ENCODE assay signal across 1 cellular context in the genomic region with DNA sequence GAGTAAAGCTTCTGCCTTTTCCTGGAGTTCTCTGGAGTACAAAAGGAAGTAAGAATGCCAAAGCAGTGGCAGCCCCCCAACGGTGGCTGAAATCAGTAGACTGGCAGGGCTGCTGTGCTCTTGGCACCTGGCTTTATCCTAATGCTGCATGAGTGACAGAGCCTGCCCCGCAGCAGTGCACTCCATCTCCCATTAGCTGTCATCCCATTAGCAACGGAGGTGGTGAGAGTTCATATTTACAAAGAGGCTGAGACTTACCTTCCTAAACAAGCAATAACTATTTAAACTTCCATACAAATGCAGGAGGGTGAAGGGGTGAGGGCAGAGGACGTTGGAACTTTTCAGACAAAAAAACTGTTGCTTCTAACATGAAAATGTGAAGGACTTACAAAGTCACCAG.
TF ChIP-seq lines count a peak whose summit lies in the region.

No MANE protein-coding gene starts in this region.

TF ChIP-seq in HepG2, 621 proteins besides CTCF, POLR2A, EP300 and RAD21:
- TF ChIP-seq, protein P1, sequence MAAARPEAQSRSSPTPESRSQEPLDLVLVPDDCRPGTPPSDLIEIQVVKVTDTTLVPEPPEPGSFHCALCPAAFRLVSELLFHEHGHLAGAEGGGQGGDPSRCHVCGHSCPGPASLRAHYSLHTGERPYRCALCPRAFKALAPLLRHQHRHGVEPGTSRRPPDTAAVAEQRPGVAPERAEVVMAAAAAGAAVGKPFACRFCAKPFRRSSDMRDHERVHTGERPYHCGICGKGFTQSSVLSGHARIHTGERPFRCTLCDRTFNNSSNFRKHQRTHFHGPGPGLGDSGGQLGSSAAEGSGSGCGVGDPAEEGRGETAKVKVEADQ (CRISPR knock-in tag; IDR thresholded peaks at IDR 0.05; ENCODE audit: borderline replicate concordance): peak; percentile 96
- TF ChIP-seq SOX5 (CRISPR knock-in tag; IDR thresholded peaks at IDR 0.05; ENCODE audit: borderline replicate concordance) (0 out of 2 replicates have a peak, but pooled peaks have one; percentile 16), SRF (IDR thresholded peaks at IDR 0.05; ENCODE audit: low read depth, low read length) (no peak), MIXL1 (CRISPR knock-in tag; IDR thresholded peaks at IDR 0.05) (peak; percentile 56; the same call in 1 of the 2 replicates), LCORL (IDR thresholded peaks at IDR 0.05) (no peak), LCORL (CRISPR knock-in tag; IDR thresholded peaks at IDR 0.05) (peak; percentile 48; the same call in 1 of the 2 replicates), ZNF292 (CRISPR knock-in tag; IDR thresholded peaks at IDR 0.05; ENCODE audit: borderline replicate concordance, low read depth) (peak; percentile 43; the same call in 1 of the 2 replicates), ZMYM4 (CRISPR knock-in tag; IDR thresholded peaks at IDR 0.05) (peak; percentile 81), TOE1 (CRISPR knock-in tag; IDR thresholded peaks at IDR 0.05) (no peak), RARA (CRISPR knock-in tag; IDR thresholded peaks at IDR 0.05) (peak; percentile 63), SOX6 (IDR thresholded peaks at IDR 0.05) (no peak), SOX6 (CRISPR knock-in tag; IDR thresholded peaks at IDR 0.05) (0 out of 2 replicates have a peak, but pooled peaks have one; percentile 21), ZNF180 (CRISPR knock-in tag; IDR thresholded peaks at IDR 0.05; ENCODE audit: borderline replicate concordance, low read depth) (no peak), FOXA1 (IDR thresholded peaks at IDR 0.05) (no peak), FOXA1 (CRISPR knock-in tag; IDR thresholded peaks at IDR 0.05) (0 out of 2 replicates have a peak, but pooled peaks have one; percentile 17), FOXA3 (CRISPR knock-in tag; IDR thresholded peaks at IDR 0.05) (peak; percentile 64), MTF1 (CRISPR knock-in tag; IDR thresholded peaks at IDR 0.05) (no peak), FOXP1 (IDR thresholded peaks at IDR 0.05) (no peak), FOXP1 (CRISPR knock-in tag; IDR thresholded peaks at IDR 0.05) (peak; percentile 73), POGZ (CRISPR knock-in tag; IDR thresholded peaks at IDR 0.05) (peak; percentile 77), ZSCAN25 (CRISPR knock-in tag; IDR thresholded peaks at IDR 0.05) (peak; percentile 83; the same call in 1 of the 2 replicates), GATAD1 (CRISPR knock-in tag; IDR thresholded peaks at IDR 0.05) (no peak), TBX2 (CRISPR knock-in tag; IDR thresholded peaks at IDR 0.05; ENCODE audit: borderline replicate concordance) (peak; percentile 45; the same call in 1 of the 2 replicates), ZNF563 (CRISPR knock-in tag; IDR thresholded peaks at IDR 0.05) (no peak), NR2F6 (IDR thresholded peaks at IDR 0.05) (no peak), NR2F6 (CRISPR knock-in tag; IDR thresholded peaks at IDR 0.05) (peak; percentile 20; the same call in 1 of the 2 replicates), ZNF20 (CRISPR knock-in tag; IDR thresholded peaks at IDR 0.05) (no peak), SALL1 (CRISPR knock-in tag; IDR thresholded peaks at IDR 0.05) (peak; percentile 65), TARDBP (CRISPR knock-in tag; IDR thresholded peaks at IDR 0.05) (0 out of 2 replicates have a peak, but pooled peaks have one; percentile 40), HOXA5 (CRISPR knock-in tag; IDR thresholded peaks at IDR 0.05) (no peak), SOX13 (IDR thresholded peaks at IDR 0.05) (no peak), SOX13 (CRISPR knock-in tag; conservative IDR thresholded peaks at IDR 0.05 in 1 of 2, IDR thresholded peaks at IDR 0.05 in 1 of 2) (0 out of 4 replicates have a peak, but pooled peaks of 1 of the 2 experiments have one; percentile 7)
- TF ChIP-seq, protein P2, sequence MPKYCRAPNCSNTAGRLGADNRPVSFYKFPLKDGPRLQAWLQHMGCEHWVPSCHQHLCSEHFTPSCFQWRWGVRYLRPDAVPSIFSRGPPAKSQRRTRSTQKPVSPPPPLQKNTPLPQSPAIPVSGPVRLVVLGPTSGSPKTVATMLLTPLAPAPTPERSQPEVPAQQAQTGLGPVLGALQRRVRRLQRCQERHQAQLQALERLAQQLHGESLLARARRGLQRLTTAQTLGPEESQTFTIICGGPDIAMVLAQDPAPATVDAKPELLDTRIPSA (CRISPR knock-in tag; IDR thresholded peaks at IDR 0.05; ENCODE audit: borderline replicate concordance): no peak
- TF ChIP-seq, protein P3, sequence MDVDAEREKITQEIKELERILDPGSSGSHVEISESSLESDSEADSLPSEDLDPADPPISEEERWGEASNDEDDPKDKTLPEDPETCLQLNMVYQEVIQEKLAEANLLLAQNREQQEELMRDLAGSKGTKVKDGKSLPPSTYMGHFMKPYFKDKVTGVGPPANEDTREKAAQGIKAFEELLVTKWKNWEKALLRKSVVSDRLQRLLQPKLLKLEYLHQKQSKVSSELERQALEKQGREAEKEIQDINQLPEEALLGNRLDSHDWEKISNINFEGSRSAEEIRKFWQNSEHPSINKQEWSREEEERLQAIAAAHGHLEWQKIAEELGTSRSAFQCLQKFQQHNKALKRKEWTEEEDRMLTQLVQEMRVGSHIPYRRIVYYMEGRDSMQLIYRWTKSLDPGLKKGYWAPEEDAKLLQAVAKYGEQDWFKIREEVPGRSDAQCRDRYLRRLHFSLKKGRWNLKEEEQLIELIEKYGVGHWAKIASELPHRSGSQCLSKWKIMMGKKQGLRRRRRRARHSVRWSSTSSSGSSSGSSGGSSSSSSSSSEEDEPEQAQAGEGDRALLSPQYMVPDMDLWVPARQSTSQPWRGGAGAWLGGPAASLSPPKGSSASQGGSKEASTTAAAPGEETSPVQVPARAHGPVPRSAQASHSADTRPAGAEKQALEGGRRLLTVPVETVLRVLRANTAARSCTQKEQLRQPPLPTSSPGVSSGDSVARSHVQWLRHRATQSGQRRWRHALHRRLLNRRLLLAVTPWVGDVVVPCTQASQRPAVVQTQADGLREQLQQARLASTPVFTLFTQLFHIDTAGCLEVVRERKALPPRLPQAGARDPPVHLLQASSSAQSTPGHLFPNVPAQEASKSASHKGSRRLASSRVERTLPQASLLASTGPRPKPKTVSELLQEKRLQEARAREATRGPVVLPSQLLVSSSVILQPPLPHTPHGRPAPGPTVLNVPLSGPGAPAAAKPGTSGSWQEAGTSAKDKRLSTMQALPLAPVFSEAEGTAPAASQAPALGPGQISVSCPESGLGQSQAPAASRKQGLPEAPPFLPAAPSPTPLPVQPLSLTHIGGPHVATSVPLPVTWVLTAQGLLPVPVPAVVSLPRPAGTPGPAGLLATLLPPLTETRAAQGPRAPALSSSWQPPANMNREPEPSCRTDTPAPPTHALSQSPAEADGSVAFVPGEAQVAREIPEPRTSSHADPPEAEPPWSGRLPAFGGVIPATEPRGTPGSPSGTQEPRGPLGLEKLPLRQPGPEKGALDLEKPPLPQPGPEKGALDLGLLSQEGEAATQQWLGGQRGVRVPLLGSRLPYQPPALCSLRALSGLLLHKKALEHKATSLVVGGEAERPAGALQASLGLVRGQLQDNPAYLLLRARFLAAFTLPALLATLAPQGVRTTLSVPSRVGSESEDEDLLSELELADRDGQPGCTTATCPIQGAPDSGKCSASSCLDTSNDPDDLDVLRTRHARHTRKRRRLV (CRISPR knock-in tag; IDR thresholded peaks at IDR 0.05): no peak
- TF ChIP-seq, protein P4, sequence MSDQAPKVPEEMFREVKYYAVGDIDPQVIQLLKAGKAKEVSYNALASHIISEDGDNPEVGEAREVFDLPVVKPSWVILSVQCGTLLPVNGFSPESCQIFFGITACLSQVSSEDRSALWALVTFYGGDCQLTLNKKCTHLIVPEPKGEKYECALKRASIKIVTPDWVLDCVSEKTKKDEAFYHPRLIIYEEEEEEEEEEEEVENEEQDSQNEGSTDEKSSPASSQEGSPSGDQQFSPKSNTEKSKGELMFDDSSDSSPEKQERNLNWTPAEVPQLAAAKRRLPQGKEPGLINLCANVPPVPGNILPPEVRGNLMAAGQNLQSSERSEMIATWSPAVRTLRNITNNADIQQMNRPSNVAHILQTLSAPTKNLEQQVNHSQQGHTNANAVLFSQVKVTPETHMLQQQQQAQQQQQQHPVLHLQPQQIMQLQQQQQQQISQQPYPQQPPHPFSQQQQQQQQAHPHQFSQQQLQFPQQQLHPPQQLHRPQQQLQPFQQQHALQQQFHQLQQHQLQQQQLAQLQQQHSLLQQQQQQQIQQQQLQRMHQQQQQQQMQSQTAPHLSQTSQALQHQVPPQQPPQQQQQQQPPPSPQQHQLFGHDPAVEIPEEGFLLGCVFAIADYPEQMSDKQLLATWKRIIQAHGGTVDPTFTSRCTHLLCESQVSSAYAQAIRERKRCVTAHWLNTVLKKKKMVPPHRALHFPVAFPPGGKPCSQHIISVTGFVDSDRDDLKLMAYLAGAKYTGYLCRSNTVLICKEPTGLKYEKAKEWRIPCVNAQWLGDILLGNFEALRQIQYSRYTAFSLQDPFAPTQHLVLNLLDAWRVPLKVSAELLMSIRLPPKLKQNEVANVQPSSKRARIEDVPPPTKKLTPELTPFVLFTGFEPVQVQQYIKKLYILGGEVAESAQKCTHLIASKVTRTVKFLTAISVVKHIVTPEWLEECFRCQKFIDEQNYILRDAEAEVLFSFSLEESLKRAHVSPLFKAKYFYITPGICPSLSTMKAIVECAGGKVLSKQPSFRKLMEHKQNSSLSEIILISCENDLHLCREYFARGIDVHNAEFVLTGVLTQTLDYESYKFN (CRISPR knock-in tag; conservative IDR thresholded peaks at IDR 0.05): peak; percentile 81
- TF ChIP-seq, protein P5, sequence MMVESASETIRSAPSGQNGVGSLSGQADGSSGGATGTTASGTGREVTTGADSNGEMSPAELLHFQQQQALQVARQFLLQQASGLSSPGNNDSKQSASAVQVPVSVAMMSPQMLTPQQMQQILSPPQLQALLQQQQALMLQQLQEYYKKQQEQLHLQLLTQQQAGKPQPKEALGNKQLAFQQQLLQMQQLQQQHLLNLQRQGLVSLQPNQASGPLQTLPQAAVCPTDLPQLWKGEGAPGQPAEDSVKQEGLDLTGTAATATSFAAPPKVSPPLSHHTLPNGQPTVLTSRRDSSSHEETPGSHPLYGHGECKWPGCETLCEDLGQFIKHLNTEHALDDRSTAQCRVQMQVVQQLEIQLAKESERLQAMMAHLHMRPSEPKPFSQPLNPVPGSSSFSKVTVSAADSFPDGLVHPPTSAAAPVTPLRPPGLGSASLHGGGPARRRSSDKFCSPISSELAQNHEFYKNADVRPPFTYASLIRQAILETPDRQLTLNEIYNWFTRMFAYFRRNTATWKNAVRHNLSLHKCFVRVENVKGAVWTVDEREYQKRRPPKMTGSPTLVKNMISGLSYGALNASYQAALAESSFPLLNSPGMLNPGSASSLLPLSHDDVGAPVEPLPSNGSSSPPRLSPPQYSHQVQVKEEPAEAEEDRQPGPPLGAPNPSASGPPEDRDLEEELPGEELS (CRISPR knock-in tag; IDR thresholded peaks at IDR 0.05): peak; percentile 47; the same call in 1 of the 2 replicates
- TF ChIP-seq, protein P6, sequence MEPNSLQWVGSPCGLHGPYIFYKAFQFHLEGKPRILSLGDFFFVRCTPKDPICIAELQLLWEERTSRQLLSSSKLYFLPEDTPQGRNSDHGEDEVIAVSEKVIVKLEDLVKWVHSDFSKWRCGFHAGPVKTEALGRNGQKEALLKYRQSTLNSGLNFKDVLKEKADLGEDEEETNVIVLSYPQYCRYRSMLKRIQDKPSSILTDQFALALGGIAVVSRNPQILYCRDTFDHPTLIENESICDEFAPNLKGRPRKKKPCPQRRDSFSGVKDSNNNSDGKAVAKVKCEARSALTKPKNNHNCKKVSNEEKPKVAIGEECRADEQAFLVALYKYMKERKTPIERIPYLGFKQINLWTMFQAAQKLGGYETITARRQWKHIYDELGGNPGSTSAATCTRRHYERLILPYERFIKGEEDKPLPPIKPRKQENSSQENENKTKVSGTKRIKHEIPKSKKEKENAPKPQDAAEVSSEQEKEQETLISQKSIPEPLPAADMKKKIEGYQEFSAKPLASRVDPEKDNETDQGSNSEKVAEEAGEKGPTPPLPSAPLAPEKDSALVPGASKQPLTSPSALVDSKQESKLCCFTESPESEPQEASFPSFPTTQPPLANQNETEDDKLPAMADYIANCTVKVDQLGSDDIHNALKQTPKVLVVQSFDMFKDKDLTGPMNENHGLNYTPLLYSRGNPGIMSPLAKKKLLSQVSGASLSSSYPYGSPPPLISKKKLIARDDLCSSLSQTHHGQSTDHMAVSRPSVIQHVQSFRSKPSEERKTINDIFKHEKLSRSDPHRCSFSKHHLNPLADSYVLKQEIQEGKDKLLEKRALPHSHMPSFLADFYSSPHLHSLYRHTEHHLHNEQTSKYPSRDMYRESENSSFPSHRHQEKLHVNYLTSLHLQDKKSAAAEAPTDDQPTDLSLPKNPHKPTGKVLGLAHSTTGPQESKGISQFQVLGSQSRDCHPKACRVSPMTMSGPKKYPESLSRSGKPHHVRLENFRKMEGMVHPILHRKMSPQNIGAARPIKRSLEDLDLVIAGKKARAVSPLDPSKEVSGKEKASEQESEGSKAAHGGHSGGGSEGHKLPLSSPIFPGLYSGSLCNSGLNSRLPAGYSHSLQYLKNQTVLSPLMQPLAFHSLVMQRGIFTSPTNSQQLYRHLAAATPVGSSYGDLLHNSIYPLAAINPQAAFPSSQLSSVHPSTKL (CRISPR knock-in tag; IDR thresholded peaks at IDR 0.05): 0 out of 2 replicates have a peak, but pooled peaks have one; percentile 21
- TF ChIP-seq, protein P7, sequence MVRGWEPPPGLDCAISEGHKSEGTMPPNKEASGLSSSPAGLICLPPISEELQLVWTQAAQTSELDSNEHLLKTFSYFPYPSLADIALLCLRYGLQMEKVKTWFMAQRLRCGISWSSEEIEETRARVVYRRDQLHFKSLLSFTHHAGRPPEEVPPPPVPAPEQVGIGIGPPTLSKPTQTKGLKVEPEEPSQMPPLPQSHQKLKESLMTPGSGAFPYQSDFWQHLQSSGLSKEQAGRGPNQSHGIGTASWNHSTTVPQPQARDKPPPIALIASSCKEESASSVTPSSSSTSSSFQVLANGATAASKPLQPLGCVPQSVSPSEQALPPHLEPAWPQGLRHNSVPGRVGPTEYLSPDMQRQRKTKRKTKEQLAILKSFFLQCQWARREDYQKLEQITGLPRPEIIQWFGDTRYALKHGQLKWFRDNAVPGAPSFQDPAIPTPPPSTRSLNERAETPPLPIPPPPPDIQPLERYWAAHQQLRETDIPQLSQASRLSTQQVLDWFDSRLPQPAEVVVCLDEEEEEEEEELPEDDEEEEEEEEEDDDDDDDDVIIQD (CRISPR knock-in tag; IDR thresholded peaks at IDR 0.05; ENCODE audit: low read depth): peak; percentile 88; the same call in 1 of the 2 replicates
- TF ChIP-seq, protein P8, sequence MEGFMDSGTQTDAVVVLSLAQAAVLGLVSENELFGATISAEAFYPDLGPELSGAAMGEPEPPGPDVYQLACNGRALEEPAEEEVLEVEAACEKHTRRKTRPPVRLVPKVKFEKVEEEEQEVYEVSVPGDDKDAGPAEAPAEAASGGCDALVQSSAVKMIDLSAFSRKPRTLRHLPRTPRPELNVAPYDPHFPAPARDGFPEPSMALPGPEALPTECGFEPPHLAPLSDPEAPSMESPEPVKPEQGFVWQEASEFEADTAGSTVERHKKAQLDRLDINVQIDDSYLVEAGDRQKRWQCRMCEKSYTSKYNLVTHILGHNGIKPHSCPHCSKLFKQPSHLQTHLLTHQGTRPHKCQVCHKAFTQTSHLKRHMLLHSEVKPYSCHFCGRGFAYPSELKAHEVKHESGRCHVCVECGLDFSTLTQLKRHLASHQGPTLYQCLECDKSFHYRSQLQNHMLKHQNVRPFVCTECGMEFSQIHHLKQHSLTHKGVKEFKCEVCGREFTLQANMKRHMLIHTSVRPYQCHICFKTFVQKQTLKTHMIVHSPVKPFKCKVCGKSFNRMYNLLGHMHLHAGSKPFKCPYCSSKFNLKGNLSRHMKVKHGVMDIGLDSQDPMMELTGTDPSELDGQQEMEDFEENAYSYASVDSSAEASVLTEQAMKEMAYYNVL (CRISPR knock-in tag; IDR thresholded peaks at IDR 0.05; ENCODE audit: borderline replicate concordance): peak; percentile 78; the same call in 1 of the 2 replicates
